In the genomic region with DNA sequence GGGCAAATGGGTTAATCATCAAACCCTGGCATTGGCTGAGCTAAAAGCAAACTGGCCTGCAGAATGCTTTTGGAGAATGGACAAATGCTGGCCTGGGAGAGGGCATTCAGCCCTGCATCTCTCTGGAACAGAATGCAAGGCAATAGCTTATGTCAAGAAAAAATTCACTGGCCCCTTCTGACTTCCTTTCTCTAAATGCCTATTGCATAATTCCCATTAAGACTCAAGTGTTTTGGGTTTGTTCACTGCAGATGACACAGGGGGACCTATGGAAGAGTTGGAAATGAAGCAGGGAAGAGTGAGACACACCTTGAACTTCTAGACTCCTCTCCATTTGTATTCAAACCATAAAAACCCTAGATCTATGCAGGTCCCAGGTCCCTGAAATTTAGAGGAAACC, we compare ENCODE assay signal across 1 cellular context.
TF ChIP-seq lines count a peak whose summit lies in the region.

No MANE protein-coding gene starts in this region.

TF ChIP-seq in HepG2, 621 proteins besides CTCF, POLR2A, EP300 and RAD21:
- no peak for TF ChIP-seq FOXK1 (CRISPR knock-in tag; IDR thresholded peaks at IDR 0.05; ENCODE audit: borderline replicate concordance, low read depth)
- no peak for TF ChIP-seq RNF2 (conservative IDR thresholded peaks at IDR 0.05; ENCODE audit: low read depth)
- no peak for TF ChIP-seq ZNF260 (CRISPR knock-in tag; IDR thresholded peaks at IDR 0.05; ENCODE audit: borderline replicate concordance, low read depth)
- TF ChIP-seq POLR2AphosphoS5 (IDR thresholded peaks at IDR 0.05; ENCODE audit: low read depth, low read length), result no peak
